8 cellular contexts compared by ENCODE assay signal in genomic region chr1:52725903-52726264, GRCh38. TPM values are rescaled to one million over a fixed set of nuclear protein-coding genes. Genes with fewer than 3 reads are reported as not detected.
DNase-seq lines count a peak whose midpoint lies in the region; ATAC-seq and TF ChIP-seq lines count a peak whose summit lies in the region.

No MANE protein-coding gene starts in this region.

- H2AFZ ChIP-seq in trophoblast cell (ENCODE audit: insufficient read depth, low read length, poor library complexity): no peak overlapping the region

- H4K8ac ChIP-seq in trophoblast cell (ENCODE audit: low read depth, low read length): no peak overlapping the region

- H2AK5ac ChIP-seq in trophoblast cell (ENCODE audit: low read length): no peak overlapping the region

- H3K18ac ChIP-seq in trophoblast cell (ENCODE audit: low read length): no peak overlapping the region

- H3K14ac ChIP-seq in trophoblast cell (ENCODE audit: low read length): no peak overlapping the region

- DNase-seq in Calu3 (no peak), Peyer's patch (no peak), esophagus squamous epithelium (lab: John Stamatoyannopoulos, UW) (no peak), trophoblast cell (no peak), DMS153 treated with DMSO at 0.1 percent for 48 hours (lab: John Stamatoyannopoulos, UW; ENCODE audit: unreplicated experiment) (no peak), GOT3 (lab: John Stamatoyannopoulos, UW) (no peak), medulla oblongata (ENCODE audit: extremely low spot score) (no peak)

- H2BK120ac ChIP-seq in trophoblast cell (ENCODE audit: insufficient read depth, low read length, poor library complexity): no peak overlapping the region

- no peaks in the 10 kb centered on the region for H3K9me3 ChIP-seq in Peyer's patch
- H3K9me3 ChIP-seq in esophagus squamous epithelium: no peaks in the 10 kb centered on the region
- no peaks in the 10 kb centered on the region for H3K9me3 ChIP-seq in trophoblast cell (ENCODE audit: insufficient read depth, low read depth, low read length)

- H3K36me3 ChIP-seq in Peyer's patch (no peaks in the 10 kb centered on the region), esophagus squamous epithelium (peaks cover 0 to 7% (median 0%) of the 10 kb centered on the region in 3 donors), trophoblast cell (ENCODE audit: control insufficient read depth in 1 of 2, insufficient read depth in 2 of 2, low read length in 2 of 2) (peaks cover 0 to 3% of the 10 kb centered on the region in 2 experiments)

- TF ChIP-seq CTCF in Calu3 (IDR thresholded peaks at IDR 0.05; ENCODE audit: unreplicated experiment) (no peak), Peyer's patch (IDR thresholded peaks at IDR 0.05) (no peak), esophagus squamous epithelium (IDR thresholded peaks at IDR 0.05) (no peak)

- peaks cover 36% of the 10 kb centered on the region for H3K4me1 Mint-ChIP-seq in Calu3 (ENCODE audit: low read depth, unreplicated experiment)

- peaks cover 5% of the 10 kb centered on the region for H3K79me2 ChIP-seq in trophoblast cell (ENCODE audit: control insufficient read depth, insufficient read depth, low read length, poor library complexity)

- TF ChIP-seq POLR2A in Peyer's patch (IDR thresholded peaks at IDR 0.05): no peak
- TF ChIP-seq POLR2A in esophagus squamous epithelium (IDR thresholded peaks at IDR 0.05): no peak

- H3K4me3 ChIP-seq in Peyer's patch (peak overlapping the region; percentile 76 to 97 (median 94)), esophagus squamous epithelium (peak overlapping the region; percentile 79 to 99 (median 92)), trophoblast cell (ENCODE audit: low read depth, low read length) (no peak overlapping the region)

- no TSS peak for BruUV-seq in Calu3 (replicated peaks; lab: Mats Ljungman, UMichigan)

- no peak overlapping the region for H4K91ac ChIP-seq in trophoblast cell (ENCODE audit: low read depth, low read length)

- no peak overlapping the region for H3K27ac Mint-ChIP-seq in Calu3 (ENCODE audit: unreplicated experiment)

- H2BK12ac ChIP-seq in trophoblast cell (ENCODE audit: low read length): no peak overlapping the region

- H3K4me1 ChIP-seq in Peyer's patch (peaks cover 0 to 26% (median 0%) of the 10 kb centered on the region in 4 donors), esophagus squamous epithelium (peaks cover 5 to 39% (median 9%) of the 10 kb centered on the region in 3 donors), trophoblast cell (ENCODE audit: control insufficient read depth in 1 of 2, insufficient read depth in 2 of 2, low read length in 2 of 2) (no peaks in the 10 kb centered on the region)

- no peak for ATAC-seq in HG02759 (IDR thresholded peaks at IDR 0.05; ENCODE audit: unreplicated experiment)

- peak overlapping the region; percentile 89 for H3K4me3 Mint-ChIP-seq in Calu3 (ENCODE audit: low read depth, unreplicated experiment)

- no peak overlapping the region for H3K23ac ChIP-seq in trophoblast cell (ENCODE audit: low read length)

- H4K12ac ChIP-seq in trophoblast cell (ENCODE audit: low read depth, low read length): no peak overlapping the region

- H3K4ac ChIP-seq in trophoblast cell (ENCODE audit: low read depth, low read length): no peak overlapping the region

- H3K27ac ChIP-seq in Peyer's patch (peak overlapping the region; percentile 86 to 93 (median 88)), esophagus squamous epithelium (peak overlapping the region in 3 of 4 donors; percentile 87 to 92 (median 91)), trophoblast cell (ENCODE audit: low read depth, low read length) (no peak overlapping the region)

- no peaks in the 10 kb centered on the region for H3K9me3 Mint-ChIP-seq in Calu3 (ENCODE audit: low read depth, unreplicated experiment)

- H3K36me3 Mint-ChIP-seq in Calu3 (ENCODE audit: insufficient read depth, unreplicated experiment): peaks cover 17% of the 10 kb centered on the region

- H3K4me2 ChIP-seq in trophoblast cell (ENCODE audit: low read length): peak overlapping the region; percentile 60

- peaks cover 2% of the 10 kb centered on the region for H3K79me1 ChIP-seq in trophoblast cell (ENCODE audit: low read length)

- intact Hi-C loops in Calu3 (cut with micrococcal nuclease; ENCODE audit: unreplicated experiment): no loop called here
- intact Hi-C loops in esophagus squamous epithelium (cut with DNase I): no loop called here

- no peak overlapping the region for H3K9ac ChIP-seq in trophoblast cell (ENCODE audit: low read length)

- no peaks in the 10 kb centered on the region for H3K27me3 ChIP-seq in Peyer's patch
- no peaks in the 10 kb centered on the region for H3K27me3 ChIP-seq in esophagus squamous epithelium
- no peaks in the 10 kb centered on the region for H3K27me3 ChIP-seq in trophoblast cell (ENCODE audit: insufficient read depth, low read length)

- CTCF ChIA-PET in Calu3 (lab: Charles Lee): interaction anchor here (0.7 to 1.1 kb wide), 4 partner anchors 20 to 420 kb away, joined by 3 read pairs; no protein-coding TSS in a partner anchor

- WGBS in esophagus squamous epithelium, 2 donors: 2 to 6% methylated on average over 5 to 6 of the region's 6 CpGs
- WGBS in trophoblast cell (ENCODE audit: extremely low coverage, insufficient coverage, insufficient read length): 100% methylated on average over 1 of the region's 6 CpGs

- no peak overlapping the region for H2BK5ac ChIP-seq in trophoblast cell (ENCODE audit: low read depth, low read length, poor library complexity)

- H3K27me3 Mint-ChIP-seq in Calu3 (ENCODE audit: unreplicated experiment): peaks cover 13% of the 10 kb centered on the region

RNA-seq across cellular contexts. Expression of gene ZYG11B, which starts 0.4 kb away (rescaled TPM):
- total RNA-seq in Calu3 (2022) (14.2 and 14.8 TPM in 2 replicates), Peyer's patch (10 to 100 TPM; 21.4 to 36.3 (median 27.8) TPM), esophagus squamous epithelium (10 to 100 TPM; 13.9 to 27.8 (median 18.4) TPM)
- 11.4 and 11.6 TPM in 2 replicates for polyA plus RNA-seq in trophoblast cell (2013)

RNA-seq across cellular contexts. Expression of gene COA7, which starts 27.7 kb away (rescaled TPM):
- total RNA-seq in Calu3 (2022): 42.4 and 43.0 TPM in 2 replicates
- 10 to 100 TPM in 1 of 4 donors, 1 to 10 TPM in 3; 5.9 to 17.0 (median 9.4) TPM for total RNA-seq in Peyer's patch
- 10 to 100 TPM; 11.2 to 13.5 (median 12.3) TPM for total RNA-seq in esophagus squamous epithelium
- polyA plus RNA-seq in trophoblast cell (2013): 7.9 TPM in 2 replicates
